In the genomic region with DNA sequence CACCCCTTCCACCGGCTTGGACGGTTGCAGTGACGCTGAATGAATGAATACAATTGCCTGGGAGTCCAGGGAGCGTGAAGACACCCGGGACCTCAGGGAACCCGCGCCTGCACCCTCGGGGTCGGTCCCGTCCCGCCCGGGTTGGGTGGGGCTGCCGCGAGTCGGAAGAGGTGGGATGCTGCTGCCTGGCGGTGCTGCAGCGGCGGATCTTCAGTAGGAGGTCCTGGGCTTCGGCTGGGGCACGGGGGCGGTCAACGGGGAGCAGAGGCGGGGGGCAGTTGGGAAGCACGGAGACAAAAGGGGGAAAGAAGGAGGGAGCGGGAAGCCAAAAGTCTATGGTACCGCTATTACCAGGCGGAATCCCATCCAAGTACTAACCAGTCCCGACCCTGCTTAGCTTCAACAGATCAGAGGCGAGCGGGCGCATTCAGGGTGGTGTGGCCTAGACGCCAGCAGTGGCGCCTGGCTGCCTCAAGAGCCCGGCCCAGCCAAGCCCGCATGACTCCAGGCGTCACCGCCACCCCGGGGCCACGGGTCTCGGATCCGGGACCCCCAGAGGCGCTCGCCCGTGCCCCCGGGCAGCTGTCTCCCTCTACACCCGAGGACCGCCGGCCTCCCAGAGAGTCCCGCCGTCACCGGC, we compare ENCODE assay signal across 8 cellular contexts. TPM values are rescaled to one million over a fixed set of nuclear protein-coding genes. Genes with fewer than 3 reads are reported as not detected.
DNase-seq lines count a peak whose midpoint lies in the region; ATAC-seq and TF ChIP-seq lines count a peak whose summit lies in the region.
"Not testable (repeated sequence)": the region's sequence is repeated elsewhere in the genome, so short reads cannot be mapped to it uniquely, and the experiment has no call there.

No MANE protein-coding gene starts in this region.

- H3F3A ChIP-seq in OCI-LY1 (ENCODE audit: insufficient read depth, low read length), result not testable (repeated sequence)

- not testable (repeated sequence) for H3K27ac Mint-ChIP-seq in activated CD8-positive, alpha-beta memory T cell treated with anti-CD3 and anti-CD28 coated beads, Interleukin-2, amount 10 ng/mL, durations not matched to agents 7 days and 5 days; central memory CD8-positive, alpha-beta T cell (ENCODE audit: low read depth)

- ATAC-seq in activated CD8-positive, alpha-beta memory T cell treated with anti-CD3 and anti-CD28 coated beads, Interleukin-2, amount 10 ng/mL, durations not matched to agents 7 days and 5 days; central memory CD8-positive, alpha-beta T cell (replicated peaks; ENCODE audit: extremely low read depth, poor library complexity, severe bottlenecking); left cardiac atrium: not testable (repeated sequence)

- H3K36me3 Mint-ChIP-seq in activated CD8-positive, alpha-beta memory T cell treated with anti-CD3 and anti-CD28 coated beads, Interleukin-2, amount 10 ng/mL, durations not matched to agents 7 days and 5 days; central memory CD8-positive, alpha-beta T cell (ENCODE audit: insufficient read depth): not testable (repeated sequence)

- H3K4me1 ChIP-seq in OCI-LY1 (ENCODE audit: insufficient read depth, low read length, severe bottlenecking); mononuclear cell (ENCODE audit: insufficient read depth, low read length): not testable (repeated sequence)

- not testable (repeated sequence) for TF ChIP-seq CTCF in AG04450 (IDR thresholded peaks at IDR 0.05; ENCODE audit: low read depth, low read length); GM10266 (IDR thresholded peaks at IDR 0.05; ENCODE audit: control insufficient read depth, insufficient read depth, low read depth, missing control alignments); OCI-LY1 (IDR thresholded peaks at IDR 0.05; ENCODE audit: low read length)

- H3K4me3 ChIP-seq in AG04450 (ENCODE audit: low read depth, low read length) (0 out of 2 replicates have a peak overlapping the region, but pooled peaks have one; percentile 34), OCI-LY1 (ENCODE audit: low read depth, low read length, poor library complexity, severe bottlenecking) (peak overlapping the region; percentile 45), mononuclear cell (ENCODE audit: low read length) (peak overlapping the region; percentile 8)

- not testable (repeated sequence) for H3K4me1 Mint-ChIP-seq in activated CD8-positive, alpha-beta memory T cell treated with anti-CD3 and anti-CD28 coated beads, Interleukin-2, amount 10 ng/mL, durations not matched to agents 7 days and 5 days; central memory CD8-positive, alpha-beta T cell

- not testable (repeated sequence) for H3K36me3 ChIP-seq in OCI-LY1 (ENCODE audit: insufficient read depth, low read length)

- peaks cover 15% of the 10 kb centered on the region for H3K9me3 Mint-ChIP-seq in activated CD8-positive, alpha-beta memory T cell treated with anti-CD3 and anti-CD28 coated beads, Interleukin-2, amount 10 ng/mL, durations not matched to agents 7 days and 5 days (ENCODE audit: low read depth)
- H3K9me3 Mint-ChIP-seq in central memory CD8-positive, alpha-beta T cell, result peaks cover 14% of the 10 kb centered on the region

- H2AFZ ChIP-seq in OCI-LY1 (ENCODE audit: low read length), result not testable (repeated sequence)

- H3K79me2 ChIP-seq in OCI-LY1 (ENCODE audit: insufficient read depth, low read length), result not testable (repeated sequence)

- peak overlapping the region; percentile 22 for H3K4me3 Mint-ChIP-seq in activated CD8-positive, alpha-beta memory T cell treated with anti-CD3 and anti-CD28 coated beads, Interleukin-2, amount 10 ng/mL, durations not matched to agents 7 days and 5 days
- H3K4me3 Mint-ChIP-seq in central memory CD8-positive, alpha-beta T cell, result not testable (repeated sequence)

- not testable (repeated sequence) for H3K9me2 ChIP-seq in OCI-LY1 (ENCODE audit: low read depth, low read length)

- POLR2A ChIA-PET in AG04450 (lab: Yijun Ruan, JAX), result not testable (repeated sequence)

- H4K20me1 ChIP-seq in OCI-LY1 (ENCODE audit: insufficient read depth, low read length), result not testable (repeated sequence)

- not testable (repeated sequence) for H3K27me3 Mint-ChIP-seq in activated CD8-positive, alpha-beta memory T cell treated with anti-CD3 and anti-CD28 coated beads, Interleukin-2, amount 10 ng/mL, durations not matched to agents 7 days and 5 days; central memory CD8-positive, alpha-beta T cell

- intact Hi-C loops in left cardiac atrium (cut with DNase I), result not testable (repeated sequence)

- H3K9ac ChIP-seq in OCI-LY1 (ENCODE audit: low read length), result not testable (repeated sequence)

- not testable (repeated sequence) for H3K4me2 ChIP-seq in OCI-LY1 (ENCODE audit: low read length)

- H3K27ac ChIP-seq in AG04450 (ENCODE audit: low read depth, low read length); OCI-LY1 (ENCODE audit: low read depth, low read length, poor library complexity, severe bottlenecking): not testable (repeated sequence)

- H3K9me3 ChIP-seq in AG04450 (ENCODE audit: control insufficient read depth, insufficient read depth, low read length), result peaks cover 34% of the 10 kb centered on the region
- not testable (repeated sequence) for H3K9me3 ChIP-seq in OCI-LY1 (ENCODE audit: low read length); mononuclear cell (ENCODE audit: low read depth, low read length)

- H3K27me3 ChIP-seq in AG04450 (ENCODE audit: control insufficient read depth, insufficient read depth, low read length); OCI-LY1 (ENCODE audit: insufficient read depth, low read length); mononuclear cell (ENCODE audit: insufficient read depth, low read length): not testable (repeated sequence)

- CTCF ChIA-PET in AG04450 (lab: Charles Lee); activated CD8-positive, alpha-beta memory T cell treated with anti-CD3 and anti-CD28 coated beads, Interleukin-2, amount 10 ng/mL, durations not matched to agents 7 days and 5 days (lab: Charles Lee): not testable (repeated sequence)

- not testable (repeated sequence) for DNase-seq in AG04450 (ENCODE audit: low read depth, low spot score)
- DNase-seq in GM10266 (ENCODE audit: extremely low spot score) (peak; percentile 13), left cardiac atrium (peak; percentile 22)
- DNase-seq in activated CD8-positive, alpha-beta memory T cell treated with anti-CD3 and anti-CD28 coated beads, Interleukin-2, amount 10 ng/mL, durations not matched to agents 7 days and 5 days, result peak; percentile 53
- DNase-seq in central memory CD8-positive, alpha-beta T cell (ENCODE audit: low spot score in 2 of 2), result peak; percentile 49 to 54
- peak; percentile 25 for DNase-seq in stimulated activated CD4-positive, alpha-beta T cell treated with anti-CD3 and anti-CD28 coated beads, Interleukin-1b, Interleukin-23, amount 100 ng/mL, for 48 hours

RNA-seq across cellular contexts. Expression of a gene that starts 48.1 kb away (rescaled TPM):
- 4.6 and 7.6 TPM in 2 replicates for polyA plus RNA-seq in AG04450 (2011; rRNA removed)
- 3.1 and 5.7 TPM in 2 replicates for polyA minus RNA-seq in AG04450 (2011; rRNA and poly(A)+ RNA removed)
- 10 to 100 TPM; 14.1 to 14.3 TPM for total RNA-seq in activated CD8-positive, alpha-beta memory T cell treated with anti-CD3 and anti-CD28 coated beads, Interleukin-2, amount 10 ng/mL, durations not matched to agents 7 days and 5 days
- total RNA-seq in left cardiac atrium, result 1 to 10 TPM; 2.0 to 2.9 TPM
- 3.0 TPM for total RNA-seq in mononuclear cell
